In genomic region chr12:113655919-113656318, GRCh38 we compare ENCODE assay signal across 26 cellular contexts.
"Had no signal": no experiment of that assay in that cellular context is flagged by ENCODE, and none has a peak within 500 bp of the region (broad histone marks: within the 10 kb centered on the region; RNA-seq: fewer than 3 reads in every experiment).

No MANE protein-coding gene starts in this region.

- H3K4me3 Mint-ChIP-seq: activated T-cell treated with anti-CD3 and anti-CD28 coated beads, Interleukin-2, amount 50 U/mL, for 72 hours; dendritic cell treated with granulocyte-macrophage colony-stimulating factor and Interleukin-4, amounts not matched to agents 40 ng/mL and 50 ng/mL, for 4 days; naive thymus-derived CD8-positive, alpha-beta T cell; neural crest cell; stimulated activated naive B cell treated with anti-CD40 and anti-IgM and Interleukin-4, amounts not matched to agents 10 μg/mL and 1 μg/mL and 100 μg/mL, for 72 hours had no signal

- H3K4me3 ChIP-seq: breast epithelium, esophagus squamous epithelium, left lung, lower lobe of right lung, pancreas, right atrium auricular region, stomach, tibial artery, upper lobe of right lung had no signal

- H3K36me3 ChIP-seq: breast epithelium, esophagus squamous epithelium, left lung, lower lobe of right lung, pancreas, right atrium auricular region, stomach, tibial artery, upper lobe of right lung had no signal

- H3K4me1 ChIP-seq: breast epithelium, esophagus squamous epithelium, left lung, lower lobe of right lung, pancreas, right atrium auricular region, stomach, tibial artery, upper lobe of right lung had no signal

- ATAC-seq: activated naive CD4-positive, alpha-beta T cell treated with anti-CD3 and anti-CD28 coated beads, Interleukin-2, amount 50 U/mL, for 72 hours; activated T-cell treated with anti-CD3 and anti-CD28 coated beads, Interleukin-2, amount 50 U/mL, for 72 hours; left lung; lower lobe of right lung; naive thymus-derived CD8-positive, alpha-beta T cell; pancreas; stimulated activated naive B cell treated with anti-CD40 and anti-IgM and Interleukin-4, amounts not matched to agents 10 μg/mL and 1 μg/mL and 100 μg/mL, for 72 hours; upper lobe of right lung had no signal

- H3K9me3 ChIP-seq: lower lobe of right lung, pancreas, upper lobe of right lung had no signal

- H3K27ac Mint-ChIP-seq: activated naive CD4-positive, alpha-beta T cell treated with anti-CD3 and anti-CD28 coated beads, Interleukin-2, amount 50 U/mL, for 72 hours; activated T-cell treated with anti-CD3 and anti-CD28 coated beads, Interleukin-2, amount 50 U/mL, for 72 hours; dendritic cell treated with granulocyte-macrophage colony-stimulating factor and Interleukin-4, amounts not matched to agents 40 ng/mL and 50 ng/mL, for 4 days; naive thymus-derived CD8-positive, alpha-beta T cell; stimulated activated naive B cell treated with anti-CD40 and anti-IgM and Interleukin-4, amounts not matched to agents 10 μg/mL and 1 μg/mL and 100 μg/mL, for 72 hours had no signal

- H3K36me3 Mint-ChIP-seq: stimulated activated naive B cell treated with anti-CD40 and anti-IgM and Interleukin-4, amounts not matched to agents 10 μg/mL and 1 μg/mL and 100 μg/mL, for 72 hours had no signal

- H3K4me1 Mint-ChIP-seq: naive thymus-derived CD8-positive, alpha-beta T cell; neural crest cell; stimulated activated naive B cell treated with anti-CD40 and anti-IgM and Interleukin-4, amounts not matched to agents 10 μg/mL and 1 μg/mL and 100 μg/mL, for 72 hours had no signal

- DNase-seq: activated CD4-positive, alpha-beta T cell treated with anti-CD3 and anti-CD28 coated beads for 4 hours; activated CD4-positive, alpha-beta T cell treated with anti-CD3 and anti-CD28 coated beads, Interleukin-2, amount 50 U/mL, for 4 hours; activated naive CD4-positive, alpha-beta T cell; activated T-cell treated with anti-CD3 and anti-CD28 coated beads for 4 hours; activated T-cell treated with anti-CD3 and anti-CD28 coated beads, Interleukin-2, amount 50 U/mL, for 72 hours; central memory CD4-positive, alpha-beta T cell; esophagus squamous epithelium; foreskin melanocyte; left lung; lower lobe of right lung; mesenchymal stem cell; naive thymus-derived CD8-positive, alpha-beta T cell; nucleus accumbens; pancreas; stimulated activated CD4-positive, alpha-beta T cell treated with anti-CD3 and anti-CD28 coated beads, Interleukin-15, amount 100 ng/mL, for 24 hours; stimulated activated CD4-positive, alpha-beta T cell treated with anti-CD3 and anti-CD28 coated beads, Interleukin-2, amount 100 ng/mL, for 24 hours; stimulated activated naive B cell treated with anti-CD40 and anti-IgM and Interleukin-4, amounts not matched to agents 10 μg/mL and 1 μg/mL and 100 μg/mL, for 72 hours; stomach; tibial artery; upper lobe of right lung had no signal

- H3K27me3 ChIP-seq: right atrium auricular region, tibial artery had no signal

- H3K27ac ChIP-seq: breast epithelium, epithelial cell of prostate, esophagus squamous epithelium, left lung, lower lobe of right lung, pancreas, right atrium auricular region, stomach, tibial artery, upper lobe of right lung had no signal
